ENCODE assay signal across 17 cellular contexts in genomic region chr16:84563776-84564420, GRCh38.
"Had no signal": no experiment of that assay in that cellular context is flagged by ENCODE, and none has a peak within 500 bp of the region (broad histone marks: within the 10 kb centered on the region; RNA-seq: fewer than 3 reads in every experiment).

No MANE protein-coding gene starts in this region.

- H3K4me1 ChIP-seq: adrenal gland, suprapubic skin had no signal

- H3K27ac ChIP-seq: adrenal gland, left lung, suprapubic skin had no signal

- H3K27me3 ChIP-seq: adrenal gland, left lung, suprapubic skin had no signal

- H3K4me3 ChIP-seq: adrenal gland, left lung, mucosa of descending colon, suprapubic skin had no signal

- ATAC-seq: esophagus mucosa; mucosa of descending colon; naive thymus-derived CD8-positive, alpha-beta T cell had no signal

- H3K9me3 ChIP-seq: adrenal gland, left lung, mucosa of descending colon, suprapubic skin had no signal

- H3K9me3 Mint-ChIP-seq: activated CD4-positive, alpha-beta T cell treated with anti-CD3 and anti-CD28 coated beads, Interleukin-2, amount 10 ng/mL, durations not matched to agents 24 days and 14 days; activated naive CD4-positive, alpha-beta T cell treated with anti-CD3 and anti-CD28 coated beads, Interleukin-2, amount 10 ng/mL, durations not matched to agents 7 days and 5 days; activated T-helper 2 cell treated with anti-CD3 and anti-CD28 coated beads, Interferon-gamma antibody, Interleukin-2, Interleukin-4, amounts not matched to agents 10 μg/mL and 5 μg/mL and 100 μg/mL, durations not matched to agents 14 hours and 24 hours and 36 hours; memory B cell; stimulated activated naive CD8-positive, alpha-beta T cell treated with anti-CD3 and anti-CD28 coated beads, Interleukin-15, Interleukin-2, amounts not matched to agents 100 ng/mL and 50 ng/mL, for 24 hours had no signal

- DNase-seq: activated CD4-positive, alpha-beta T cell treated with anti-CD3 and anti-CD28 coated beads, Interleukin-2, amount 10 ng/mL, durations not matched to agents 24 days and 14 days; activated naive CD4-positive, alpha-beta T cell treated with anti-CD3 and anti-CD28 coated beads, Interleukin-2, amount 10 ng/mL, durations not matched to agents 7 days and 5 days; adrenal gland; hippocampal formation; left lung; mucosa of descending colon; naive thymus-derived CD8-positive, alpha-beta T cell; small intestine; stimulated activated CD4-positive, alpha-beta T cell treated with anti-CD3 and anti-CD28 coated beads, Interleukin-4, amount 100 ng/mL, for 4 hours; stimulated activated CD8-positive, alpha-beta memory T cell treated with anti-CD3 and anti-CD28 coated beads, Interleukin-4, amount 100 ng/mL, for 48 hours; T-helper 2 cell had no signal

- H3K36me3 ChIP-seq: suprapubic skin had no signal

- H3K4me3 Mint-ChIP-seq: activated CD4-positive, alpha-beta T cell treated with anti-CD3 and anti-CD28 coated beads, Interleukin-2, amount 10 ng/mL, durations not matched to agents 24 days and 14 days; activated naive CD4-positive, alpha-beta T cell treated with anti-CD3 and anti-CD28 coated beads, Interleukin-2, amount 10 ng/mL, durations not matched to agents 7 days and 5 days; memory B cell; naive thymus-derived CD8-positive, alpha-beta T cell; stimulated activated naive CD8-positive, alpha-beta T cell treated with anti-CD3 and anti-CD28 coated beads, Interleukin-15, Interleukin-2, amounts not matched to agents 100 ng/mL and 50 ng/mL, for 24 hours; type B pancreatic cell had no signal

- H3K27me3 Mint-ChIP-seq: activated CD4-positive, alpha-beta T cell treated with anti-CD3 and anti-CD28 coated beads, Interleukin-2, amount 10 ng/mL, durations not matched to agents 24 days and 14 days; activated naive CD4-positive, alpha-beta T cell treated with anti-CD3 and anti-CD28 coated beads, Interleukin-2, amount 10 ng/mL, durations not matched to agents 7 days and 5 days; memory B cell; naive thymus-derived CD8-positive, alpha-beta T cell; stimulated activated naive CD8-positive, alpha-beta T cell treated with anti-CD3 and anti-CD28 coated beads, Interleukin-15, Interleukin-2, amounts not matched to agents 100 ng/mL and 50 ng/mL, for 24 hours; type B pancreatic cell had no signal
